In the genomic region with DNA sequence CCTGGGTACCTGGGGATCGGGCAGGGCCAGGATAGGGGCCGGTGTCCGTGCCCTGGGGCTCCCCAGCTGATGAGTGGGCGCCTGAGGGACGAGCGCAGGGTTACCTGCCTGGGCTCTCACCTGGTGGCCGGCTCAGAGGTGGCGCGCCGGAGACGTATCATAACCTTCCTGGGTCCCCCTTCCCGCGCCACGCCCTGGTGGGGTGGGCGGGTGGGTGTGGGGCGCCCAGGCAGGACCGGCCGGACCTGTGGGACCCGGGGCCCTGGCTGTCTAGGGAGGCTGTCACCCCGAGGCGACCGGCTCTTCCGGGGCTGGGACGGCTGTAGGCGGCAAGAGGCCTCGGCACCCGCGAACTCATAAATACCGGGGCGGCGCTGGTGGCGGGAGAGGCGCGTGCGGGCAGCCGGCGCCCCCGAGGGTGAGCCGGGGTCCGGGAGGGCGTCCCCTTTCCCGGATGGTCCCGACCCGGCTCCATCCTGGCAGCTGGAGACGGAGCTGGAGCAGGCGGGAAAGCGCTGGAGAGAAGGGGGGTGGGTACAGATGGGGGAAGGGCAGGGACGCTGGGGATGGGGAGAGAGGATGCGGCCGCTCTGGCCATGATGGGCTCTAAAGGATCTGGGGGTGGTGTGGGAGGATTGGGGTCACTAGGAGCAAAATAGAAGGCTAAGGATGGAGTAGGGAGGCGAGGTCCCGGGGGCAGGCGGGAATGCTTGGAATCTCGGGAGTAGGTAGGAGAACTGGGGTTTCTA, we compare ENCODE assay signal across 9 cellular contexts. TPM values are rescaled to one million over a fixed set of nuclear protein-coding genes. Genes with fewer than 3 reads are reported as not detected.
A peak's percentile ranks its signal among the peaks of the same experiment; 100 is the strongest.
DNase-seq lines count a peak whose midpoint lies in the region; ATAC-seq, FAIRE-seq and TF ChIP-seq lines count a peak whose summit lies in the region.
"Had no signal": no experiment of that assay in that cellular context is flagged by ENCODE, and none has a peak within 500 bp of the region (broad histone marks: within the 10 kb centered on the region; RNA-seq: fewer than 3 reads in every experiment).

ACP7 (plus strand) TSS at position 386 of the 749 bp plus-strand sequence. CDS start 902 bp downstream, outside the sequence.

- no peak within 1 kb of the TSS for H2BK12ac ChIP-seq in trophoblast cell (ENCODE audit: low read length)

- H3K27me3 ChIP-seq in endodermal cell (ENCODE audit: control insufficient read depth, insufficient read depth, low read length, poor library complexity, severe bottlenecking) (peaks cover 51% of the 10 kb centered on the region), trophoblast cell (ENCODE audit: insufficient read depth, low read length) (peaks cover 27% of the 10 kb centered on the region), adrenal gland (peaks cover 42% of the 10 kb centered on the region)

- no peak within 1 kb of the TSS for H4K8ac ChIP-seq in trophoblast cell (ENCODE audit: low read depth, low read length)

- H3K4me3 Mint-ChIP-seq in activated CD8-positive, alpha-beta T cell treated with anti-CD3 and anti-CD28 coated beads for 36 hours: peak within 1 kb of the TSS; percentile 62
- peak within 1 kb of the TSS; percentile 46 for H3K4me3 Mint-ChIP-seq in endodermal cell

- no peaks in the 10 kb centered on the region for H3K79me2 ChIP-seq in trophoblast cell (ENCODE audit: control insufficient read depth, insufficient read depth, low read length, poor library complexity)

- H3K4me3 ChIP-seq in endodermal cell (ENCODE audit: low read length) (no peak within 1 kb of the TSS), trophoblast cell (ENCODE audit: low read depth, low read length) (no peak within 1 kb of the TSS), adrenal gland (no peak within 1 kb of the TSS)

- H4K91ac ChIP-seq in trophoblast cell (ENCODE audit: low read depth, low read length): no peak within 1 kb of the TSS

- H3K36me3 Mint-ChIP-seq in activated CD8-positive, alpha-beta T cell treated with anti-CD3 and anti-CD28 coated beads for 36 hours (ENCODE audit: low read depth): no peaks in the 10 kb centered on the region
- no peaks in the 10 kb centered on the region for H3K36me3 Mint-ChIP-seq in endodermal cell (ENCODE audit: low read depth)

- H2AK5ac ChIP-seq in trophoblast cell (ENCODE audit: low read length): no peak within 1 kb of the TSS

- no peak within 1 kb of the TSS for H4K12ac ChIP-seq in trophoblast cell (ENCODE audit: low read depth, low read length)

- H2BK5ac ChIP-seq in trophoblast cell (ENCODE audit: low read depth, low read length, poor library complexity): no peak within 1 kb of the TSS

- H3K23ac ChIP-seq in trophoblast cell (ENCODE audit: low read length): no peak within 1 kb of the TSS

- no peak within 1 kb of the TSS for H2BK120ac ChIP-seq in trophoblast cell (ENCODE audit: insufficient read depth, low read length, poor library complexity)

- TF ChIP-seq CTCF in activated CD8-positive, alpha-beta T cell treated with anti-CD3 and anti-CD28 coated beads for 36 hours (IDR thresholded peaks at IDR 0.05): no peak
- TF ChIP-seq CTCF in endodermal cell (conservative IDR thresholded peaks at IDR 0.05): peak; percentile 30
- TF ChIP-seq CTCF in adrenal gland (IDR thresholded peaks at IDR 0.05): no peak

- FAIRE-seq in GM12891 (lab: Jason Lieb, UNC): no peak

- no peak within 1 kb of the TSS for H3K27ac ChIP-seq in endodermal cell (ENCODE audit: low read depth, low read length)
- no peak within 1 kb of the TSS for H3K27ac ChIP-seq in trophoblast cell (ENCODE audit: low read depth, low read length)
- H3K27ac ChIP-seq in adrenal gland: no peak within 1 kb of the TSS

- POLR2A ChIA-PET in activated CD8-positive, alpha-beta T cell treated with anti-CD3 and anti-CD28 coated beads for 36 hours (lab: Charles Lee): no interaction called here

- no peak within 1 kb of the TSS for H3K18ac ChIP-seq in trophoblast cell (ENCODE audit: low read length)

- WGBS in endodermal cell (ENCODE audit: insufficient coverage in 1 of 2, insufficient read length in 1 of 2), 2 experiments: 10% methylated on average over 52 of the region's 54 CpGs; no CpG with 5 or more reads in 1 of the 2 experiments
- WGBS in trophoblast cell (ENCODE audit: extremely low coverage, insufficient coverage, insufficient read length): no CpG with 5 or more reads among the region's 54 CpGs
- 4 to 19% (median 8%) methylated on average over 10 to 54 of the region's 54 CpGs for WGBS in adrenal gland, 4 donors

- peak; percentile 80 for ATAC-seq in activated CD8-positive, alpha-beta T cell treated with anti-CD3 and anti-CD28 coated beads for 36 hours
- no peak for ATAC-seq in GM21423 (IDR thresholded peaks at IDR 0.05; ENCODE audit: unreplicated experiment)

- intact Hi-C loops in activated CD8-positive, alpha-beta T cell treated with anti-CD3 and anti-CD28 coated beads for 36 hours (cut with micrococcal nuclease): no loop called here
- intact Hi-C loops in adrenal gland (cut with DNase I): no loop called here

- CTCF ChIA-PET in activated CD8-positive, alpha-beta T cell treated with anti-CD3 and anti-CD28 coated beads for 36 hours (lab: Charles Lee): no interaction called here

- H3K9me3 ChIP-seq in ES-I3 (ENCODE audit: control insufficient read depth, insufficient read depth, low read length) (no peaks in the 10 kb centered on the region), endodermal cell (ENCODE audit: control insufficient read depth, low read length) (no peaks in the 10 kb centered on the region), trophoblast cell (ENCODE audit: insufficient read depth, low read depth, low read length) (peaks cover 5% of the 10 kb centered on the region), adrenal gland (replicated peaks in 1 of 3) (no peaks in the 10 kb centered on the region)

- no peaks in the 10 kb centered on the region for H3K4me1 ChIP-seq in ES-I3 (ENCODE audit: insufficient read depth, low read length)
- no peaks in the 10 kb centered on the region for H3K4me1 ChIP-seq in endodermal cell (ENCODE audit: control insufficient read depth, insufficient read depth, low read length)
- no peaks in the 10 kb centered on the region for H3K4me1 ChIP-seq in trophoblast cell (ENCODE audit: control insufficient read depth in 1 of 2, insufficient read depth in 2 of 2, low read length in 2 of 2)
- no peaks in the 10 kb centered on the region for H3K4me1 ChIP-seq in adrenal gland (replicated peaks in 1 of 2)

- DNase-seq in activated CD8-positive, alpha-beta T cell treated with anti-CD3 and anti-CD28 coated beads for 36 hours: peak; percentile 44
- peak; percentile 59 for DNase-seq in endodermal cell
- DNase-seq in trophoblast cell: no peak
- DNase-seq in GM12891 (ENCODE audit: insufficient read length, low spot score): no peak
- DNase-seq in adrenal gland: no peak
- DNase-seq in COLO829 (ENCODE audit: low spot score): no peak

- TF ChIP-seq POLR2A in GM12891 (IDR thresholded peaks at IDR 0.05; ENCODE audit: low read depth, low read length) (no peak), adrenal gland (IDR thresholded peaks at IDR 0.05) (no peak)

- no peak within 1 kb of the TSS for H2AFZ ChIP-seq in trophoblast cell (ENCODE audit: insufficient read depth, low read length, poor library complexity)

- H3K14ac ChIP-seq in trophoblast cell (ENCODE audit: low read length): no peak within 1 kb of the TSS

- no peak within 1 kb of the TSS for H3K4ac ChIP-seq in trophoblast cell (ENCODE audit: low read depth, low read length)

- no peak within 1 kb of the TSS for H3K27ac Mint-ChIP-seq in activated CD8-positive, alpha-beta T cell treated with anti-CD3 and anti-CD28 coated beads for 36 hours
- no peak within 1 kb of the TSS for H3K27ac Mint-ChIP-seq in endodermal cell

- H3K9me3 Mint-ChIP-seq in activated CD8-positive, alpha-beta T cell treated with anti-CD3 and anti-CD28 coated beads for 36 hours: no peaks in the 10 kb centered on the region
- H3K9me3 Mint-ChIP-seq in endodermal cell: no peaks in the 10 kb centered on the region

- peaks cover 34% of the 10 kb centered on the region for H3K27me3 Mint-ChIP-seq in activated CD8-positive, alpha-beta T cell treated with anti-CD3 and anti-CD28 coated beads for 36 hours
- peaks cover 70% of the 10 kb centered on the region for H3K27me3 Mint-ChIP-seq in endodermal cell (ENCODE audit: insufficient read depth)

- peak within 1 kb of the TSS; percentile 31 for H3K4me2 ChIP-seq in trophoblast cell (ENCODE audit: low read length)

- H3K9ac ChIP-seq in ES-I3 (ENCODE audit: low read depth, low read length): peak within 1 kb of the TSS; percentile 79
- no peak within 1 kb of the TSS for H3K9ac ChIP-seq in endodermal cell (ENCODE audit: extremely low read depth, low read length, poor library complexity, severe bottlenecking)
- H3K9ac ChIP-seq in trophoblast cell (ENCODE audit: low read length): no peak within 1 kb of the TSS

- peaks cover 14% of the 10 kb centered on the region for H3K4me1 Mint-ChIP-seq in activated CD8-positive, alpha-beta T cell treated with anti-CD3 and anti-CD28 coated beads for 36 hours (ENCODE audit: low read depth)
- no peaks in the 10 kb centered on the region for H3K4me1 Mint-ChIP-seq in endodermal cell

- no peaks in the 10 kb centered on the region for H3K36me3 ChIP-seq in ES-I3 (ENCODE audit: insufficient read depth, low read length)
- no peaks in the 10 kb centered on the region for H3K36me3 ChIP-seq in endodermal cell (ENCODE audit: control insufficient read depth, insufficient read depth, low read length)
- no peaks in the 10 kb centered on the region for H3K36me3 ChIP-seq in trophoblast cell (ENCODE audit: control insufficient read depth in 1 of 2, insufficient read depth in 2 of 2, low read length in 2 of 2)
- no peaks in the 10 kb centered on the region for H3K36me3 ChIP-seq in adrenal gland (replicated peaks in 1 of 2)

- no peaks in the 10 kb centered on the region for H3K79me1 ChIP-seq in trophoblast cell (ENCODE audit: low read length)

TF ChIP-seq in GM12891, 5 proteins besides CTCF, POLR2A, EP300 and RAD21:
- TF ChIP-seq TAF1 (IDR thresholded peaks at IDR 0.05; ENCODE audit: low read depth, low read length) (no peak), SPI1 (IDR thresholded peaks at IDR 0.05; ENCODE audit: low read depth, low read length) (no peak), PAX5 (IDR thresholded peaks at IDR 0.05; ENCODE audit: insufficient read depth, low read length, severe bottlenecking) (no peak), POU2F2 (IDR thresholded peaks at IDR 0.05; ENCODE audit: low read depth, low read length) (no peak), POLR2AphosphoS5 (IDR thresholded peaks at IDR 0.05; ENCODE audit: low read depth, low read length) (no peak)

RNA-seq across cellular contexts. Expression of gene ACP7, which starts in this region (rescaled TPM):
- total RNA-seq in activated CD8-positive, alpha-beta T cell treated with anti-CD3 and anti-CD28 coated beads for 36 hours: not detected
- under 1 TPM in 1 of 2 donors, not detected in 1; 0.29 TPM for total RNA-seq in endodermal cell
- polyA plus RNA-seq in endodermal cell (2013, experiment 1 of 2): not detected
- not detected for polyA plus RNA-seq in endodermal cell (2013, experiment 2 of 2)
- not detected in 2 replicates for polyA plus RNA-seq in trophoblast cell (2013)
- polyA plus RNA-seq in GM12891 (2012; ENCODE audit: low read depth, missing spikeins): not detected
- total RNA-seq in adrenal gland: not detected
- not detected for polyA plus RNA-seq in adrenal gland
- total RNA-seq: fibroblast of villous mesenchyme had no signal

Comparison
In these comparisons a context has a peak if more than half of its experiments do, and no peak if none do; other contexts are left out.
1. Peak in DNase-seq and ATAC-seq in activated CD8-positive, alpha-beta T cell treated with anti-CD3 and anti-CD28 coated beads for 36 hours; RNA of the gene not detected or under 1 TPM.
2. Peak in DNase-seq in endodermal cell; RNA of the gene not detected or under 1 TPM.